8 cellular contexts compared by ENCODE assay signal in genomic region chr6:154508573-154509375, GRCh38. TPM values are rescaled to one million over a fixed set of nuclear protein-coding genes. Genes with fewer than 3 reads are reported as not detected.
DNase-seq lines count a peak whose midpoint lies in the region; ATAC-seq and TF ChIP-seq lines count a peak whose summit lies in the region.

No MANE protein-coding gene starts in this region.

- H3K36me3 Mint-ChIP-seq in effector memory CD8-positive, alpha-beta T cell (ENCODE audit: insufficient read depth), result no peaks in the 10 kb centered on the region

- H3K9me3 ChIP-seq in skeletal muscle tissue (ENCODE audit: control insufficient read depth in 3 of 3, low read length in 3 of 3), result no peaks in the 10 kb centered on the region

- peaks cover 6 to 15% (median 10%) of the 10 kb centered on the region in 3 donors for H3K4me1 ChIP-seq in skeletal muscle tissue (ENCODE audit: control insufficient read depth in 3 of 3, insufficient read depth in 3 of 3, low read length in 3 of 3)

- peaks cover 35% of the 10 kb centered on the region for H3K27me3 ChIP-seq in H7 (ENCODE audit: control insufficient read depth, insufficient read depth, low read length)
- H3K27me3 ChIP-seq in skeletal muscle tissue (ENCODE audit: control insufficient read depth in 3 of 3, insufficient read depth in 3 of 3, low read length in 3 of 3), result no peaks in the 10 kb centered on the region

- no peak for ATAC-seq in effector memory CD8-positive, alpha-beta T cell (replicated peaks)
- ATAC-seq in left lobe of liver (no peak), HG02571 (IDR thresholded peaks at IDR 0.05; ENCODE audit: unreplicated experiment) (no peak)

- POLR2A ChIA-PET in RWPE1 (lab: Yijun Ruan, JAX; ENCODE audit: low non-redundant PET), result no interaction called here

- peaks cover 0 to 6% of the 10 kb centered on the region in 2 donors for H3K4me1 Mint-ChIP-seq in effector memory CD8-positive, alpha-beta T cell (ENCODE audit: low read depth in 2 of 2)

- H3K9me3 Mint-ChIP-seq in effector memory CD8-positive, alpha-beta T cell, result peaks cover 0 to 2% of the 10 kb centered on the region in 2 donors

- H3K4me3 ChIP-seq in H7 (ENCODE audit: insufficient read depth, low read depth, low read length) (peak overlapping the region; percentile 79), skeletal muscle tissue (ENCODE audit: low read length in 3 of 3) (peak overlapping the region; percentile 78 to 87 (median 82))

- no peaks in the 10 kb centered on the region for H3K36me3 ChIP-seq in H7 (replicated peaks; ENCODE audit: control insufficient read depth, insufficient read depth, low read length)
- no peaks in the 10 kb centered on the region for H3K36me3 ChIP-seq in skeletal muscle tissue (ENCODE audit: control insufficient read depth in 3 of 3, insufficient read depth in 3 of 3, low read length in 3 of 3)

- H3K27ac ChIP-seq in RWPE1, result peak overlapping the region; percentile 89; the same call in 1 of the 2 replicates
- H3K27ac ChIP-seq in skeletal muscle tissue (ENCODE audit: low read depth, low read length), result no peak overlapping the region

- TF ChIP-seq CTCF in RWPE1 (conservative IDR thresholded peaks at IDR 0.05; ENCODE audit: low read depth), result no peak

- H3K27ac Mint-ChIP-seq in effector memory CD8-positive, alpha-beta T cell, result no peak overlapping the region

- DNase-seq in H7 (no peak), RWPE1 (ENCODE audit: low spot score) (peak; percentile 42), hepatic stellate cell (ENCODE audit: low spot score) (peak; percentile 30), hypothalamus (lab: John Stamatoyannopoulos, UW) (no peak), left lobe of liver (ENCODE audit: low spot score) (no peak)
- no peak for DNase-seq in effector memory CD8-positive, alpha-beta T cell

- H3K27me3 Mint-ChIP-seq in effector memory CD8-positive, alpha-beta T cell, result peaks cover 49 to 72% of the 10 kb centered on the region in 2 donors

- peak overlapping the region in 1 of 2 donors; percentile 23 for H3K4me3 Mint-ChIP-seq in effector memory CD8-positive, alpha-beta T cell

- CTCF ChIA-PET in RWPE1 (lab: Yijun Ruan, JAX), result interaction anchor here (0.7 to 1.5 kb wide), 3 partner anchors 43 to 167 kb away, joined by 3 to 4 read pairs (median 3); no protein-coding TSS in a partner anchor

- peak overlapping the region in 2 of 3 donors; percentile 1 to 83 for H3K9ac ChIP-seq in skeletal muscle tissue (ENCODE audit: low read depth in 1 of 3, low read length in 3 of 3)

RNA-seq across cellular contexts. Expression of gene CNKSR3, which starts 1.7 kb away (rescaled TPM):
- total RNA-seq in H7 (2014; rRNA removed; shearing (Covaris generic)), result 8.7 and 8.8 TPM in 2 replicates
- total RNA-seq in skeletal muscle tissue (3.7 TPM), left lobe of liver (42.9 TPM)

Comparison
In these comparisons a context has a peak if more than half of its experiments do, and no peak if none do; other contexts are left out.
1. DNase-seq: peak in RWPE1 (single experiment) and hepatic stellate cell (single experiment); none in H7 (single experiment), effector memory CD8-positive, alpha-beta T cell (0 of 3), hypothalamus (0 of 51) and left lobe of liver (single experiment).